1 cellular context compared by ENCODE assay signal in the genomic region with DNA sequence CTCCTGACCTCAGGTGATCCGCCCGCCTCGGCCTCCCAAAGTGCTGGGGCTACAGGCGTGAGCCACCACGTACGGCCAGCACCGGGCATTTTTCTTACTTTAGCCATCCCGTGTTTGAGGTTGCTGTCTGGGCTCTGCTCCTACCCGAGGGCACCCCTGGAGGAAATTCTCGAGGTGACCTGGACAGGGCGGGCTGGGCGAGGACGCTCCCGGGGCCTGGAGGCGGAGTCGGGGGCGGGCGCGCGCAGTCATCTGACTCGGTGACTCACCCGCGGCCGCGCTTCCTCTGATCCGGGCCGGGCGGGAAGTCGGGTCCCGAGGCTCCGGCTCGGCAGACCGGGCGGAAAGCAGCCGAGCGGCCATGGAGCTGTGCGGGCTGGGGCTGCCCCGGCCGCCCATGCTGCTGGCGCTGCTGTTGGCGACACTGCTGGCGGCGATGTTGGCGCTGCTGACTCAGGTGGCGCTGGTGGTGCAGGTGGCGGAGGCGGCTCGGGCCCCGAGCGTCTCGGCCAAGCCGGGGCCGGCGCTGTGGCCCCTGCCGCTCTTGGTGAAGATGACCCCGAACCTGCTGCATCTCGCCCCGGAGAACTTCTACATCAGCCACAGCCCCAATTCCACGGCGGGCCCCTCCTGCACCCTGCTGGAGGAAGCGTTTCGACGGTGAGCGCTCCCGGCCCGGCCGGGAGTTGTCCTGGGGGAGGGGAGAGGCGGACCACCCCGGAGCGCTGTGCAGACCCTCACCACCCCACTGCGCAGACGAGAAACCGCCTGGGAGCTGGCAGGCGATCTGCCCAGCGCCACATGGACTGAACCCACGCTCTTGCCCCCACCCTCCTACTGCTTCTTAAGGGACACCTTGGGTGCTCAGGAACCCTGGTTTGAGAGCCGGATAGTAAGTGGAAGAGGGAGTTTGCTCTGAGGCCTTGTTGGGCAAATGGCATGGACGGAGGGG.
A peak's percentile ranks its signal among the peaks of the same experiment; 100 is the strongest.
TF ChIP-seq lines count a peak whose summit lies in the region.

Gene HEXB (plus strand): TSS at position 334 of the 952 bp plus-strand sequence. CDS start 28 bp downstream, at position 362.

TF ChIP-seq in HEK293, 187 proteins besides CTCF, POLR2A, EP300 and RAD21 (continued from another document and continues in another):
- TF ChIP-seq ZNF280D (tag by site-specific recombination; IDR thresholded peaks at IDR 0.05) = no peak
- no peak for TF ChIP-seq ZNF132 (tag by site-specific recombination; IDR thresholded peaks at IDR 0.05; ENCODE audit: borderline replicate concordance)
- peak; percentile 68 for TF ChIP-seq ZNF449 (tag by site-specific recombination; IDR thresholded peaks at IDR 0.05)
- TF ChIP-seq ZNF155 (tag by site-specific recombination; IDR thresholded peaks at IDR 0.05) = no peak
- TF ChIP-seq ZFP37 (tag by site-specific recombination; IDR thresholded peaks at IDR 0.05) = peak; percentile 39; the same call in 1 of the 2 replicates
- TF ChIP-seq ZNF404 (tag by site-specific recombination; IDR thresholded peaks at IDR 0.05) = no peak
- TF ChIP-seq ZNF112 (tag by site-specific recombination; IDR thresholded peaks at IDR 0.05) = no peak
- TF ChIP-seq WT1 (tag by site-specific recombination; IDR thresholded peaks at IDR 0.05) = peak; percentile 22; the same call in 1 of the 2 replicates
- peak; percentile 48; the same call in 1 of the 2 replicates for TF ChIP-seq EGR2 (tag by site-specific recombination; IDR thresholded peaks at IDR 0.05; ENCODE audit: low read depth)
- TF ChIP-seq ZNF785 (tag by site-specific recombination; IDR thresholded peaks at IDR 0.05) = no peak
- TF ChIP-seq ZNF664 (tag by site-specific recombination; IDR thresholded peaks at IDR 0.05) = no peak
- peak; percentile 80 for TF ChIP-seq ZSCAN30 (tag by site-specific recombination; IDR thresholded peaks at IDR 0.05)
- TF ChIP-seq TCF7L2 (IDR thresholded peaks at IDR 0.05; ENCODE audit: borderline replicate concordance, low read depth, low read length) = 0 out of 2 replicates have a peak, but pooled peaks have one; percentile 23
- TF ChIP-seq ZNF692 (tag by site-specific recombination; IDR thresholded peaks at IDR 0.05) = peak; percentile 81
- no peak for TF ChIP-seq ZNF776 (tag by site-specific recombination; IDR thresholded peaks at IDR 0.05; ENCODE audit: borderline replicate concordance)
- no peak for TF ChIP-seq ZNF2 (tag by site-specific recombination; IDR thresholded peaks at IDR 0.05)
- TF ChIP-seq ZNF157 (tag by site-specific recombination; IDR thresholded peaks at IDR 0.05) = no peak
- TF ChIP-seq KLF10 (tag by site-specific recombination; IDR thresholded peaks at IDR 0.05) = peak; percentile 77
- no peak for TF ChIP-seq KLF7 (tag by site-specific recombination; IDR thresholded peaks at IDR 0.05; ENCODE audit: borderline replicate concordance)
- TF ChIP-seq BCL11A (tag by site-specific recombination; IDR thresholded peaks at IDR 0.05; ENCODE audit: low read depth) = no peak
- no peak for TF ChIP-seq ZNF169 (tag by site-specific recombination; IDR thresholded peaks at IDR 0.05)
- peak; percentile 25; the same call in 1 of the 2 replicates for TF ChIP-seq ZSCAN5A (tag by site-specific recombination; IDR thresholded peaks at IDR 0.05)
- no peak for TF ChIP-seq ZNF292 (tag by site-specific recombination; IDR thresholded peaks at IDR 0.05; ENCODE audit: borderline replicate concordance, low read depth)
- TF ChIP-seq KLF1 (tag by site-specific recombination; IDR thresholded peaks at IDR 0.05) = peak; percentile 68
- TF ChIP-seq ZNF76 (tag by site-specific recombination; IDR thresholded peaks at IDR 0.05; ENCODE audit: borderline replicate concordance, low read depth) = peak; percentile 28; the same call in 1 of the 2 replicates
- TF ChIP-seq, protein P1, sequence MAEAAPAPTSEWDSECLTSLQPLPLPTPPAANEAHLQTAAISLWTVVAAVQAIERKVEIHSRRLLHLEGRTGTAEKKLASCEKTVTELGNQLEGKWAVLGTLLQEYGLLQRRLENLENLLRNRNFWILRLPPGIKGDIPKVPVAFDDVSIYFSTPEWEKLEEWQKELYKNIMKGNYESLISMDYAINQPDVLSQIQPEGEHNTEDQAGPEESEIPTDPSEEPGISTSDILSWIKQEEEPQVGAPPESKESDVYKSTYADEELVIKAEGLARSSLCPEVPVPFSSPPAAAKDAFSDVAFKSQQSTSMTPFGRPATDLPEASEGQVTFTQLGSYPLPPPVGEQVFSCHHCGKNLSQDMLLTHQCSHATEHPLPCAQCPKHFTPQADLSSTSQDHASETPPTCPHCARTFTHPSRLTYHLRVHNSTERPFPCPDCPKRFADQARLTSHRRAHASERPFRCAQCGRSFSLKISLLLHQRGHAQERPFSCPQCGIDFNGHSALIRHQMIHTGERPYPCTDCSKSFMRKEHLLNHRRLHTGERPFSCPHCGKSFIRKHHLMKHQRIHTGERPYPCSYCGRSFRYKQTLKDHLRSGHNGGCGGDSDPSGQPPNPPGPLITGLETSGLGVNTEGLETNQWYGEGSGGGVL (tag by site-specific recombination; IDR thresholded peaks at IDR 0.05) = no peak
- TF ChIP-seq ZNF37A (tag by site-specific recombination; IDR thresholded peaks at IDR 0.05) = no peak
- peak; percentile 37; the same call in 1 of the 2 replicates for TF ChIP-seq ZNF629 (tag by site-specific recombination; IDR thresholded peaks at IDR 0.05)
- peak; percentile 35 for TF ChIP-seq GLIS1 (tag by site-specific recombination; IDR thresholded peaks at IDR 0.05)
- TF ChIP-seq ZNF16 (tag by site-specific recombination; IDR thresholded peaks at IDR 0.05; ENCODE audit: low read depth) = no peak
- no peak for TF ChIP-seq REPIN1 (tag by site-specific recombination; IDR thresholded peaks at IDR 0.05; ENCODE audit: low read depth)
- TF ChIP-seq ZNF777 (tag by site-specific recombination; IDR thresholded peaks at IDR 0.05; ENCODE audit: borderline replicate concordance) = no peak; the same call in 1 of the 2 replicates
- TF ChIP-seq, protein P2, sequence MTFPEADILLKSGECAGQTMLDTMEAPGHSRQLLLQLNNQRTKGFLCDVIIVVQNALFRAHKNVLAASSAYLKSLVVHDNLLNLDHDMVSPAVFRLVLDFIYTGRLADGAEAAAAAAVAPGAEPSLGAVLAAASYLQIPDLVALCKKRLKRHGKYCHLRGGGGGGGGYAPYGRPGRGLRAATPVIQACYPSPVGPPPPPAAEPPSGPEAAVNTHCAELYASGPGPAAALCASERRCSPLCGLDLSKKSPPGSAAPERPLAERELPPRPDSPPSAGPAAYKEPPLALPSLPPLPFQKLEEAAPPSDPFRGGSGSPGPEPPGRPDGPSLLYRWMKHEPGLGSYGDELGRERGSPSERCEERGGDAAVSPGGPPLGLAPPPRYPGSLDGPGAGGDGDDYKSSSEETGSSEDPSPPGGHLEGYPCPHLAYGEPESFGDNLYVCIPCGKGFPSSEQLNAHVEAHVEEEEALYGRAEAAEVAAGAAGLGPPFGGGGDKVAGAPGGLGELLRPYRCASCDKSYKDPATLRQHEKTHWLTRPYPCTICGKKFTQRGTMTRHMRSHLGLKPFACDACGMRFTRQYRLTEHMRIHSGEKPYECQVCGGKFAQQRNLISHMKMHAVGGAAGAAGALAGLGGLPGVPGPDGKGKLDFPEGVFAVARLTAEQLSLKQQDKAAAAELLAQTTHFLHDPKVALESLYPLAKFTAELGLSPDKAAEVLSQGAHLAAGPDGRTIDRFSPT (tag by site-specific recombination; IDR thresholded peaks at IDR 0.05) = 0 out of 2 replicates have a peak, but pooled peaks have one; percentile 32
- no peak for TF ChIP-seq ZNF843 (tag by site-specific recombination; IDR thresholded peaks at IDR 0.05)
- no peak for TF ChIP-seq ZBTB1 (tag by site-specific recombination; IDR thresholded peaks at IDR 0.05)
- TF ChIP-seq ZNF600 (tag by site-specific recombination; IDR thresholded peaks at IDR 0.05) = peak; percentile 97
- no peak for TF ChIP-seq ZNF184 (tag by site-specific recombination; IDR thresholded peaks at IDR 0.05)
- no peak for TF ChIP-seq ZNF148 (tag by site-specific recombination; IDR thresholded peaks at IDR 0.05; ENCODE audit: borderline replicate concordance)
- no peak for TF ChIP-seq BCL6B (tag by site-specific recombination; IDR thresholded peaks at IDR 0.05)
- no peak for TF ChIP-seq ZNF837 (tag by site-specific recombination; IDR thresholded peaks at IDR 0.05)
- TF ChIP-seq KLF9 (tag by site-specific recombination; IDR thresholded peaks at IDR 0.05; ENCODE audit: low read depth) = peak; percentile 81
- no peak for TF ChIP-seq ZNF658 (tag by site-specific recombination; IDR thresholded peaks at IDR 0.05)
